ENCODE assay signal across 19 cellular contexts in genomic region chr7:75885011-75885410, GRCh38.
"Had no signal": no experiment of that assay in that cellular context is flagged by ENCODE, and none has a peak within 500 bp of the region (broad histone marks: within the 10 kb centered on the region; RNA-seq: fewer than 3 reads in every experiment).

No MANE protein-coding gene starts in this region.

- DNase-seq: activated CD4-positive, alpha-beta T cell treated with anti-CD3 and anti-CD28 coated beads for 4 hours; activated CD4-positive, alpha-beta T cell treated with anti-CD3 and anti-CD28 coated beads, Interleukin-2, amount 50 U/mL, for 48 hours; activated CD4-positive, CD25-positive, alpha-beta regulatory T cell; activated naive CD4-positive, alpha-beta T cell treated with anti-CD3 and anti-CD28 coated beads for 36 hours; activated naive CD8-positive, alpha-beta T cell treated with anti-CD3 and anti-CD28 coated beads, Interleukin-2, amount 10 ng/mL, durations not matched to agents 7 days and 5 days; activated T-cell treated with anti-CD3 and anti-CD28 coated beads, Interleukin-2, amount 50 U/mL, for 48 hours; amniotic stem cell; effector CD4-positive, alpha-beta T cell; foreskin keratinocyte; immature natural killer cell; pancreas; right lobe of liver; stimulated activated CD4-positive, alpha-beta T cell treated with anti-CD3 and anti-CD28 coated beads, Interleukin-1b, Interleukin-23, amount 100 ng/mL, for 48 hours; stimulated activated naive CD8-positive, alpha-beta T cell treated with anti-CD3 and anti-CD28 coated beads, Interleukin-15, amount 100 ng/mL, for 72 hours; T-helper 1 cell; T-helper 9 cell; uterus had no signal

- H3K27me3 Mint-ChIP-seq: activated naive CD8-positive, alpha-beta T cell treated with anti-CD3 and anti-CD28 coated beads, Interleukin-2, amount 10 ng/mL, durations not matched to agents 7 days and 5 days; memory B cell; stimulated activated naive CD8-positive, alpha-beta T cell treated with anti-CD3 and anti-CD28 coated beads, Interleukin-15, amount 100 ng/mL, for 72 hours had no signal

- H3K27ac Mint-ChIP-seq: activated naive CD4-positive, alpha-beta T cell treated with anti-CD3 and anti-CD28 coated beads for 36 hours; activated naive CD8-positive, alpha-beta T cell treated with anti-CD3 and anti-CD28 coated beads, Interleukin-2, amount 10 ng/mL, durations not matched to agents 7 days and 5 days; immature natural killer cell; memory B cell; nephron; stimulated activated naive CD8-positive, alpha-beta T cell treated with anti-CD3 and anti-CD28 coated beads, Interleukin-15, amount 100 ng/mL, for 72 hours had no signal

- H3K9me3 Mint-ChIP-seq: activated naive CD4-positive, alpha-beta T cell treated with anti-CD3 and anti-CD28 coated beads for 36 hours; activated naive CD8-positive, alpha-beta T cell treated with anti-CD3 and anti-CD28 coated beads, Interleukin-2, amount 10 ng/mL, durations not matched to agents 7 days and 5 days; immature natural killer cell; memory B cell; nephron; stimulated activated naive CD8-positive, alpha-beta T cell treated with anti-CD3 and anti-CD28 coated beads, Interleukin-15, amount 100 ng/mL, for 72 hours had no signal

- H3K4me3 Mint-ChIP-seq: activated naive CD4-positive, alpha-beta T cell treated with anti-CD3 and anti-CD28 coated beads for 36 hours; activated naive CD8-positive, alpha-beta T cell treated with anti-CD3 and anti-CD28 coated beads, Interleukin-2, amount 10 ng/mL, durations not matched to agents 7 days and 5 days; immature natural killer cell; memory B cell; nephron; stimulated activated naive CD8-positive, alpha-beta T cell treated with anti-CD3 and anti-CD28 coated beads, Interleukin-15, amount 100 ng/mL, for 72 hours had no signal

- ATAC-seq: foreskin keratinocyte; right lobe of liver; stimulated activated naive CD8-positive, alpha-beta T cell treated with anti-CD3 and anti-CD28 coated beads, Interleukin-15, amount 100 ng/mL, for 72 hours had no signal
